In the genomic region with DNA sequence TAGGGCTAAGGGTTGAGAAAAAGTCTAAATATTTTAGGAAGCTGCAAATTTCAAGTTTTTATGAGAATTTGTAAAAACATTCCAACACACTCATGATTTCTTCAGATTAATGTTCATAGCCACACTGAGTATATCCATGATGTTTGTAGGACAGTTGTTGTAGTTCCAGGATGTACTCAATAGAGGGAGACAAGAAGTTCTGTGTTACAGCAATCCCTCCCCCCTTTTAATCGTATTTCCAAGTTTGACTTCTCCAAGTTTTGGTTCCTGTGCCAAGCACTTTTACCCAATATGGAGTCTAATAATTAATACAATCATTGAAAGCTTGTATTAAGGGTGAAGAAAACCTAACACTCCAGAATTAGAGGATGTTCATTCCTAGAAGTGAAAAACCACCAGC, we compare ENCODE assay signal across 10 cellular contexts.
DNase-seq lines count a peak whose midpoint lies in the region; ATAC-seq and TF ChIP-seq lines count a peak whose summit lies in the region.
"Had no signal": no experiment of that assay in that cellular context is flagged by ENCODE, and none has a peak within 500 bp of the region (broad histone marks: within the 10 kb centered on the region; RNA-seq: fewer than 3 reads in every experiment).

No MANE protein-coding gene starts in this region.

- no peaks in the 10 kb centered on the region; the same call in 1 of the 2 replicates for H4K20me1 ChIP-seq in GM23338 (replicated peaks; ENCODE audit: insufficient read depth)

- no peak overlapping the region for H3K4me2 ChIP-seq in GM23338

- H3K79me2 ChIP-seq in GM23338 (replicated peaks; ENCODE audit: insufficient read depth) = no peaks in the 10 kb centered on the region

- peak; percentile 53 for ATAC-seq in GM23338
- no peak for ATAC-seq in gastroesophageal sphincter

- TF ChIP-seq CTCF in AG09309 (IDR thresholded peaks at IDR 0.05; ENCODE audit: control insufficient read depth, insufficient read depth, low read depth, low read length, missing control alignments) (peak; percentile 21), GM23338 (conservative IDR thresholded peaks at IDR 0.05; ENCODE audit: low read depth in 2 of 2) (peak; percentile 47 to 61), fibroblast of pulmonary artery (IDR thresholded peaks at IDR 0.05; ENCODE audit: low read length, missing control alignments) (peak; percentile 38), gastroesophageal sphincter (IDR thresholded peaks at IDR 0.05) (no peak)

- H2AFZ ChIP-seq in GM23338 = no peak overlapping the region

- no peak overlapping the region for H3K4me3 ChIP-seq in AG09309 (ENCODE audit: control insufficient read depth, low read depth, low read length)
- no peak overlapping the region for H3K4me3 ChIP-seq in GM23338
- H3K4me3 ChIP-seq in fibroblast of pulmonary artery (replicated peaks; ENCODE audit: low read depth, low read length) = no peak overlapping the region
- H3K4me3 ChIP-seq in gastroesophageal sphincter = no peak overlapping the region

- H3K27me3 ChIP-seq in GM23338 (ENCODE audit: insufficient read depth) (no peaks in the 10 kb centered on the region), gastroesophageal sphincter (no peaks in the 10 kb centered on the region)

- DNase-seq in AG09309 (ENCODE audit: low read depth) (no peak), GM23338 (ENCODE audit: low spot score) (peak; percentile 71), RKO (ENCODE audit: low spot score) (peak; percentile 30), fibroblast of pulmonary artery (ENCODE audit: low read depth) (peak; percentile 22), NCI-H2029 (lab: John Stamatoyannopoulos, UW) (no peak), middle frontal gyrus (ENCODE audit: extremely low spot score, low spot score) (no peak), LoVo (ENCODE audit: low spot score) (no peak)

- H3K4me3 Mint-ChIP-seq in GM23338 = no peak overlapping the region
- H3K4me3 Mint-ChIP-seq: IgD-negative memory B cell had no signal

- peaks cover 11% of the 10 kb centered on the region; the same call in 2 of the 3 replicates for H3K36me3 Mint-ChIP-seq in GM23338 (ENCODE audit: low read depth)

- TF ChIP-seq POLR2A in gastroesophageal sphincter (IDR thresholded peaks at IDR 0.05) = no peak

- H3K27ac ChIP-seq in GM23338 (ENCODE audit: low read depth) (no peak overlapping the region), gastroesophageal sphincter (no peak overlapping the region)
- H3K27ac ChIP-seq: epithelial cell of prostate had no signal

- H3K36me3 ChIP-seq in GM23338 (ENCODE audit: insufficient read depth) = no peaks in the 10 kb centered on the region
- H3K36me3 ChIP-seq in gastroesophageal sphincter = peaks cover 0 to 3% of the 10 kb centered on the region in 2 donors

- H3K27me3 Mint-ChIP-seq in GM23338 (ENCODE audit: insufficient read depth, low read depth, poor library complexity) = peaks cover 6% of the 10 kb centered on the region

- no peaks in the 10 kb centered on the region for H3K9me3 ChIP-seq in gastroesophageal sphincter

- H3K4me1 Mint-ChIP-seq in GM23338 = peaks cover 30% of the 10 kb centered on the region; the same call in 2 of the 3 replicates
- H3K4me1 Mint-ChIP-seq: IgD-negative memory B cell had no signal

- TF ChIP-seq EP300 in gastroesophageal sphincter (IDR thresholded peaks at IDR 0.05) = no peak

- no peaks in the 10 kb centered on the region for H3K9me2 ChIP-seq in GM23338 (ENCODE audit: insufficient read depth)

- 75 to 86% methylated on average over 1 of the region's 1 CpG for WGBS in gastroesophageal sphincter (ENCODE audit: low coverage in 1 of 2), 2 donors

- H3F3A ChIP-seq in GM23338 (replicated peaks; ENCODE audit: low read depth) = no peaks in the 10 kb centered on the region; the same call in 1 of the 2 replicates

- H3K27ac Mint-ChIP-seq in GM23338 = no peak overlapping the region
- H3K27ac Mint-ChIP-seq: IgD-negative memory B cell had no signal

- H3K4me1 ChIP-seq in GM23338 (ENCODE audit: insufficient read depth) = no peaks in the 10 kb centered on the region; the same call in 1 of the 2 replicates
- no peaks in the 10 kb centered on the region for H3K4me1 ChIP-seq in gastroesophageal sphincter

- H3K9me3 Mint-ChIP-seq in GM23338 = no peaks in the 10 kb centered on the region
- H3K9me3 Mint-ChIP-seq: IgD-negative memory B cell had no signal

TF ChIP-seq in GM23338, 12 proteins besides CTCF, POLR2A, EP300 and RAD21 (continues in another document):
- TF ChIP-seq, protein P1, sequence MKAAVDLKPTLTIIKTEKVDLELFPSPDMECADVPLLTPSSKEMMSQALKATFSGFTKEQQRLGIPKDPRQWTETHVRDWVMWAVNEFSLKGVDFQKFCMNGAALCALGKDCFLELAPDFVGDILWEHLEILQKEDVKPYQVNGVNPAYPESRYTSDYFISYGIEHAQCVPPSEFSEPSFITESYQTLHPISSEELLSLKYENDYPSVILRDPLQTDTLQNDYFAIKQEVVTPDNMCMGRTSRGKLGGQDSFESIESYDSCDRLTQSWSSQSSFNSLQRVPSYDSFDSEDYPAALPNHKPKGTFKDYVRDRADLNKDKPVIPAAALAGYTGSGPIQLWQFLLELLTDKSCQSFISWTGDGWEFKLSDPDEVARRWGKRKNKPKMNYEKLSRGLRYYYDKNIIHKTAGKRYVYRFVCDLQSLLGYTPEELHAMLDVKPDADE (IDR thresholded peaks at IDR 0.05) = no peak
- TF ChIP-seq NANOG (IDR thresholded peaks at IDR 0.05; ENCODE audit: borderline replicate concordance) (no peak), EZH2 (IDR thresholded peaks at IDR 0.05; ENCODE audit: low read depth, unreplicated experiment) (no peak), ZNF114 (CRISPR knock-in tag; IDR thresholded peaks at IDR 0.05) (no peak), CREB1 (CRISPR knock-in tag; IDR thresholded peaks at IDR 0.05; ENCODE audit: low read depth) (no peak), ZNF331 (CRISPR knock-in tag; IDR thresholded peaks at IDR 0.05; ENCODE audit: low read depth) (no peak), EZH2phosphoT487 (IDR thresholded peaks at IDR 0.05; ENCODE audit: unreplicated experiment) (no peak), JUNB (IDR thresholded peaks at IDR 0.05; ENCODE audit: unreplicated experiment) (no peak), POLR2AphosphoS5 (IDR thresholded peaks at IDR 0.05; ENCODE audit: low read depth) (no peak), STAT1 (IDR thresholded peaks at IDR 0.05; ENCODE audit: unreplicated experiment) (no peak), REST (IDR thresholded peaks at IDR 0.05; ENCODE audit: unreplicated experiment) (no peak)

Comparison
In these comparisons a context has a peak if more than half of its experiments do, and no peak if none do; other contexts are left out.
1. DNase-seq: peak in GM23338 (single experiment), RKO (single experiment) and fibroblast of pulmonary artery (single experiment); none in AG09309 (single experiment), NCI-H2029 (single experiment), middle frontal gyrus (single experiment) and LoVo (single experiment).
2. CTCF ChIP-seq: peak in AG09309 (single experiment), GM23338 (2 of 2) and fibroblast of pulmonary artery (single experiment); none in gastroesophageal sphincter (0 of 4).